In genomic region chr2:61535449-61535848, GRCh38 we compare ENCODE assay signal across 10 cellular contexts. TPM values are rescaled to one million over a fixed set of nuclear protein-coding genes. Genes with fewer than 3 reads are reported as not detected.
DNase-seq lines count a peak whose midpoint lies in the region; ATAC-seq and TF ChIP-seq lines count a peak whose summit lies in the region.
"Had no signal": no experiment of that assay in that cellular context is flagged by ENCODE, and none has a peak within 500 bp of the region (broad histone marks: within the 10 kb centered on the region; RNA-seq: fewer than 3 reads in every experiment).

No MANE protein-coding gene starts in this region.

- CTCF ChIA-PET in AG04450 (lab: Charles Lee): no interaction called here

- no peak overlapping the region for H3K27ac ChIP-seq in AG04450 (ENCODE audit: low read depth, low read length)
- 0 out of 2 replicates have a peak overlapping the region, but pooled peaks have one; percentile 31 for H3K27ac ChIP-seq in HUES64 (ENCODE audit: low read depth, low read length)
- peak overlapping the region; percentile 97 for H3K27ac ChIP-seq in muscle layer of duodenum (ENCODE audit: low read length)

- H3K27me3 ChIP-seq in AG04450 (ENCODE audit: control insufficient read depth, insufficient read depth, low read length) (no peaks in the 10 kb centered on the region), HUES64 (ENCODE audit: insufficient read depth, low read length) (no peaks in the 10 kb centered on the region), muscle layer of duodenum (ENCODE audit: low read depth, low read length) (no peaks in the 10 kb centered on the region)

- H3K9ac ChIP-seq in HUES64 (ENCODE audit: low read depth, low read length): peak overlapping the region; percentile 96

- TF ChIP-seq CTCF in AG04450 (IDR thresholded peaks at IDR 0.05; ENCODE audit: low read depth, low read length) (no peak), cardiac fibroblast (IDR thresholded peaks at IDR 0.05; ENCODE audit: low read depth, low read length) (no peak)

- no peak for ATAC-seq in GM21529 (IDR thresholded peaks at IDR 0.05; ENCODE audit: unreplicated experiment)

- peak overlapping the region; percentile 90 for H3K4me3 ChIP-seq in AG04450 (ENCODE audit: low read depth, low read length)
- H3K4me3 ChIP-seq in HUES64 (ENCODE audit: low read length): peak overlapping the region; percentile 92
- peak overlapping the region; percentile 89 to 92 for H3K4me3 ChIP-seq in cardiac fibroblast (replicated peaks in 1 of 2; ENCODE audit: low read depth in 2 of 2, low read length in 2 of 2)
- H3K4me3 ChIP-seq in muscle layer of duodenum (ENCODE audit: low read depth in 1 of 2, low read length in 2 of 2): peak overlapping the region; percentile 84 to 94

- DNase-seq in AG04450 (ENCODE audit: low read depth, low spot score) (no peak), cardiac fibroblast (ENCODE audit: low read depth in 2 of 2) (no peak), NCI-H1105 treated with DMSO at 0.1 percent for 48 hours (lab: John Stamatoyannopoulos, UW) (no peak)
- no peak for DNase-seq in NK-92 treated with Interleukin-12 subunit alpha and Interleukin-12 subunit beta, amount 100 ng/mL, for 24 hours (lab: John Stamatoyannopoulos, UW)
- DNase-seq in stimulated activated CD8-positive, alpha-beta memory T cell treated with anti-CD3 and anti-CD28 coated beads, Interleukin-4, amount 100 ng/mL, for 48 hours: no peak
- DNase-seq: cortex of kidney, NCI-H2029 treated with DMSO at 0.1 percent for 48 hours had no signal

- H3K4me1 ChIP-seq in HUES64 (ENCODE audit: insufficient read depth, low read length) (peaks cover 44% of the 10 kb centered on the region), muscle layer of duodenum (ENCODE audit: control insufficient read depth in 1 of 2, insufficient read depth in 2 of 2, low read length in 2 of 2) (peaks cover 16 to 26% of the 10 kb centered on the region in 2 donors)

- peaks cover 25% of the 10 kb centered on the region for H3K36me3 ChIP-seq in HUES64 (ENCODE audit: insufficient read depth, low read length)
- peaks cover 0 to 4% of the 10 kb centered on the region in 2 donors for H3K36me3 ChIP-seq in muscle layer of duodenum (ENCODE audit: control insufficient read depth in 1 of 2, insufficient read depth in 2 of 2, low read length in 2 of 2)

- POLR2A ChIA-PET in AG04450 (lab: Yijun Ruan, JAX): no interaction called here

- WGBS in HUES64: 0% methylated on average over 3 of the region's 5 CpGs

- H3K9me3 ChIP-seq in AG04450 (ENCODE audit: control insufficient read depth, insufficient read depth, low read length) (peaks cover 4% of the 10 kb centered on the region; the same call in 1 of the 2 replicates), HUES64 (ENCODE audit: insufficient read depth, low read depth, low read length) (no peaks in the 10 kb centered on the region), muscle layer of duodenum (ENCODE audit: control insufficient read depth in 1 of 2, low read length in 2 of 2) (no peaks in the 10 kb centered on the region)

RNA-seq across cellular contexts. Expression of gene XPO1, which starts 2.7 kb away (rescaled TPM):
- polyA plus RNA-seq in AG04450 (2011; rRNA removed): 92.6 and 143 TPM in 2 replicates
- 70.7 and 148 TPM in 2 replicates for polyA minus RNA-seq in AG04450 (2011; rRNA and poly(A)+ RNA removed)
- 214 TPM for polyA plus RNA-seq in HUES64 (2013, experiment 1 of 2)
- 231 TPM for polyA plus RNA-seq in HUES64 (2013, experiment 2 of 2)
